In genomic region chr1:191608367-191608766, GRCh38 we compare ENCODE assay signal across 13 cellular contexts.
DNase-seq lines count a peak whose midpoint lies in the region; ATAC-seq and TF ChIP-seq lines count a peak whose summit lies in the region.
"Had no signal": no experiment of that assay in that cellular context is flagged by ENCODE, and none has a peak within 500 bp of the region (broad histone marks: within the 10 kb centered on the region; RNA-seq: fewer than 3 reads in every experiment).

No MANE protein-coding gene starts in this region.

- no peak overlapping the region for H3K27ac ChIP-seq in OCI-LY7 (ENCODE audit: low read depth, low read length, poor library complexity, severe bottlenecking)

- H2AFZ ChIP-seq in OCI-LY7 (ENCODE audit: low read length), result no peak overlapping the region

- no peak for TF ChIP-seq POLR2A in lower leg skin (IDR thresholded peaks at IDR 0.05)

- H3K4me2 ChIP-seq in OCI-LY7 (ENCODE audit: low read length), result no peak overlapping the region
- H3K4me2 ChIP-seq: smooth muscle cell had no signal

- CTCF ChIA-PET in OCI-LY7 (lab: Charles Lee; ENCODE audit: unreplicated experiment), result no interaction called here

- TF ChIP-seq CTCF in OCI-LY7 (conservative IDR thresholded peaks at IDR 0.05; ENCODE audit: low read length) (no peak), lower leg skin (IDR thresholded peaks at IDR 0.05) (no peak)

- no TSS peak for BruUV-seq in OCI-LY7 (replicated peaks; lab: Mats Ljungman, UMichigan)

- H4K20me1 ChIP-seq in OCI-LY7 (ENCODE audit: insufficient read depth, low read length), result no peaks in the 10 kb centered on the region

- DNase-seq in NCI-H82 (lab: John Stamatoyannopoulos, UW), result peak; percentile 12
- no peak for DNase-seq in NCI-H82 treated with DMSO at 0.1 percent for 48 hours (lab: John Stamatoyannopoulos, UW; ENCODE audit: unreplicated experiment)
- peak; percentile 77 for DNase-seq in NCI-H1105 (lab: John Stamatoyannopoulos, UW)
- DNase-seq in OCI-LY7 (ENCODE audit: low spot score), result peak; percentile 1
- DNase-seq in lower leg skin (ENCODE audit: low spot score in 2 of 2), result peak; percentile 49 to 77
- DNase-seq in stimulated activated CD4-positive, alpha-beta T cell treated with anti-CD3 and anti-CD28 coated beads, Interleukin-4, amount 100 ng/mL, for 1 hour, result no peak
- DNase-seq: HCEC 1CT; islet precursor cell; stimulated activated naive CD8-positive, alpha-beta T cell treated with anti-CD3 and anti-CD28 coated beads, Interleukin-15, amount 100 ng/mL, for 72 hours had no signal

- no peaks in the 10 kb centered on the region for H3K36me3 ChIP-seq in OCI-LY7 (ENCODE audit: insufficient read depth, low read length)

- H3K9me3 ChIP-seq in OCI-LY7 (ENCODE audit: low read length), result no peaks in the 10 kb centered on the region

- no peaks in the 10 kb centered on the region for H3K9me2 ChIP-seq in OCI-LY7 (ENCODE audit: insufficient read depth, low read length)

- H3K4me3 ChIP-seq in OCI-LY7 (ENCODE audit: low read depth, low read length, poor library complexity, severe bottlenecking) (no peak overlapping the region), lower leg skin (ENCODE audit: low read depth, poor library complexity, severe bottlenecking) (no peak overlapping the region)
- H3K4me3 ChIP-seq: K562, smooth muscle cell had no signal

- no peaks in the 10 kb centered on the region for H3K4me1 ChIP-seq in OCI-LY7 (ENCODE audit: insufficient read depth, low read length, poor library complexity, severe bottlenecking)

- POLR2A ChIA-PET in OCI-LY7 (lab: Charles Lee), result no interaction called here

- no peaks in the 10 kb centered on the region for H3K79me2 ChIP-seq in OCI-LY7 (ENCODE audit: insufficient read depth, low read depth, low read length)

- ATAC-seq in HG03175 (IDR thresholded peaks at IDR 0.05; ENCODE audit: unreplicated experiment), result no peak
- no peak for ATAC-seq in HG03432 (IDR thresholded peaks at IDR 0.05; ENCODE audit: unreplicated experiment)
- ATAC-seq: K562; stimulated activated naive CD8-positive, alpha-beta T cell treated with anti-CD3 and anti-CD28 coated beads, Interleukin-15, amount 100 ng/mL, for 72 hours had no signal

- 40 to 57% methylated on average over 4 of the region's 4 CpGs for WGBS in lower leg skin, 2 donors

- intact Hi-C loops in OCI-LY7 (cut with micrococcal nuclease; ENCODE audit: unreplicated experiment) (no loop called here), lower leg skin (cut with DNase I; ENCODE audit: low total_unique reads) (no loop called here)

Comparison
In these comparisons a context has a peak if more than half of its experiments do, and no peak if none do; other contexts are left out.
1. DNase-seq: peak in NCI-H82 (single experiment), NCI-H1105 (single experiment), OCI-LY7 (single experiment) and lower leg skin (2 of 2); none in NCI-H82 treated with DMSO at 0.1 percent for 48 hours (single experiment) and stimulated activated CD4-positive, alpha-beta T cell treated with anti-CD3 and anti-CD28 coated beads, Interleukin-4, amount 100 ng/mL, for 1 hour (single experiment).